In the genomic region with DNA sequence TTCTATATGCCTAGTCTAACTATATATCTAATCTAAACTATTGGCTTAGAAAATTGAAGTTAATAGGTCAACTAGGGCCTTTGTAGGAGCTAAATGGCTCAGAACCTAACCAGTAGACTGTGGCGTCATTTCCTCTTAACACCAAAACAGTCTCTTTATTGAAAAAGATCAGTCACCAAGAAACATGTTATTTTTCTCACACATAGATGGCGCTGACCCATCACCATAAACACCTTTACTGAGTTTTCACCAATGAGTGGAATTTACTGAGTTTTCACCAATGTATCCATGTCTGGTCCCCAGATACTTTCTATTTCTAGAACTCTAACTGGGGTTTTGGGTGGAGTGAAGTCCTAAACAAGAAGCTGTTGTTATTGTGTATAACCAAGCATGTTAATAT, we compare ENCODE assay signal across 9 cellular contexts.
DNase-seq lines count a peak whose midpoint lies in the region; ATAC-seq lines count a peak whose summit lies in the region.
"Had no signal": no experiment of that assay in that cellular context is flagged by ENCODE, and none has a peak within 500 bp of the region (broad histone marks: within the 10 kb centered on the region; RNA-seq: fewer than 3 reads in every experiment).

No MANE protein-coding gene starts in this region.

- H3K36me3 Mint-ChIP-seq in activated naive CD8-positive, alpha-beta T cell treated with anti-CD3 and anti-CD28 coated beads, Interleukin-2, amount 50 U/mL, for 24 hours (ENCODE audit: low read depth) = no peaks in the 10 kb centered on the region

- no peak overlapping the region for H3K27ac Mint-ChIP-seq in activated naive CD8-positive, alpha-beta T cell treated with anti-CD3 and anti-CD28 coated beads, Interleukin-2, amount 50 U/mL, for 24 hours

- intact Hi-C loops in left colon (cut with DNase I, micrococcal nuclease) = no loop called here

- peaks cover 11% of the 10 kb centered on the region for H3K9me3 Mint-ChIP-seq in activated naive CD8-positive, alpha-beta T cell treated with anti-CD3 and anti-CD28 coated beads, Interleukin-2, amount 50 U/mL, for 24 hours

- ATAC-seq in GM21786 (IDR thresholded peaks at IDR 0.05; ENCODE audit: unreplicated experiment) (peak; percentile 52), left colon (no peak)
- ATAC-seq in activated naive CD8-positive, alpha-beta T cell treated with anti-CD3 and anti-CD28 coated beads, Interleukin-2, amount 50 U/mL, for 24 hours = no peak

- H3K27me3 Mint-ChIP-seq in activated naive CD8-positive, alpha-beta T cell treated with anti-CD3 and anti-CD28 coated beads, Interleukin-2, amount 50 U/mL, for 24 hours = no peaks in the 10 kb centered on the region

- H3K4me1 Mint-ChIP-seq in activated naive CD8-positive, alpha-beta T cell treated with anti-CD3 and anti-CD28 coated beads, Interleukin-2, amount 50 U/mL, for 24 hours = no peaks in the 10 kb centered on the region

- no peak overlapping the region for H3K4me3 Mint-ChIP-seq in activated naive CD8-positive, alpha-beta T cell treated with anti-CD3 and anti-CD28 coated beads, Interleukin-2, amount 50 U/mL, for 24 hours

- DNase-seq in AG08396 (ENCODE audit: low spot score) = peak; percentile 3
- peak; percentile 73 for DNase-seq in OCI-M1 (lab: John Stamatoyannopoulos, UW)
- DNase-seq in glomerular visceral epithelial cell (ENCODE audit: extremely low spot score) = peak; percentile 45
- DNase-seq in left colon = no peak
- no peak for DNase-seq in NCI-H2029 treated with DMSO at 0.1 percent for 48 hours (lab: John Stamatoyannopoulos, UW)
- DNase-seq in activated naive CD8-positive, alpha-beta T cell treated with anti-CD3 and anti-CD28 coated beads, Interleukin-2, amount 50 U/mL, for 24 hours = no peak
- no peak for DNase-seq in islet precursor cell
- DNase-seq: activated gamma-delta T cell treated with Interleukin-2 at 50 U/mL for 16 hours had no signal

Comparison
In these comparisons a context has a peak if more than half of its experiments do, and no peak if none do; other contexts are left out.
1. DNase-seq: peak in AG08396 (single experiment), OCI-M1 (single experiment) and glomerular visceral epithelial cell (single experiment); none in left colon (0 of 2), NCI-H2029 treated with DMSO at 0.1 percent for 48 hours (single experiment), activated naive CD8-positive, alpha-beta T cell treated with anti-CD3 and anti-CD28 coated beads, Interleukin-2, amount 50 U/mL, for 24 hours (single experiment) and islet precursor cell (single experiment).